16 cellular contexts compared by ENCODE assay signal in genomic region chr3:134802428-134803050, GRCh38. TPM values are rescaled to one million over a fixed set of nuclear protein-coding genes. Genes with fewer than 3 reads are reported as not detected.
DNase-seq lines count a peak whose midpoint lies in the region; ATAC-seq, FAIRE-seq and TF ChIP-seq lines count a peak whose summit lies in the region.
"Had no signal": no experiment of that assay in that cellular context is flagged by ENCODE, and none has a peak within 500 bp of the region (broad histone marks: within the 10 kb centered on the region; RNA-seq: fewer than 3 reads in every experiment).

No MANE protein-coding gene starts in this region.

- no peak for TF ChIP-seq CTCF in bronchial epithelial cell (IDR thresholded peaks at IDR 0.05; ENCODE audit: insufficient read depth, low read length, severe bottlenecking)
- no peak for TF ChIP-seq CTCF in HepG2 (CRISPR knock-in tag; IDR thresholded peaks at IDR 0.05)

- POLR2A ChIA-PET in HepG2 (lab: Yijun Ruan, JAX), result no interaction called here

- H4K20me1 ChIP-seq in HepG2 (ENCODE audit: insufficient read depth, low read length), result no peaks in the 10 kb centered on the region

- CTCF ChIA-PET in HepG2 (lab: Yijun Ruan, JAX; ENCODE audit: low intra/inter-chr PET ratio, low total read pairs), result no interaction called here

- peak; percentile 15 to 25 for ATAC-seq in activated CD4-positive, CD25-positive, alpha-beta regulatory T cell treated with anti-CD3 and anti-CD28 coated beads, Interleukin-2, amount 50 U/mL, for 24 hours
- ATAC-seq in GM19463 (IDR thresholded peaks at IDR 0.05; ENCODE audit: unreplicated experiment) (peak; percentile 4), HG03045 (IDR thresholded peaks at IDR 0.05; ENCODE audit: unreplicated experiment) (peak; percentile 15), HepG2 (no peak), HG03442 (IDR thresholded peaks at IDR 0.05; ENCODE audit: unreplicated experiment) (no peak)
- ATAC-seq: heart left ventricle had no signal

- H3K79me2 ChIP-seq in HepG2 (ENCODE audit: insufficient read depth, low read length), result no peaks in the 10 kb centered on the region

- 10% methylated on average over 2 of the region's 2 CpGs for WGBS in HepG2 (ENCODE audit: low lambda C conversion rate)

- H3K4me1 ChIP-seq in HepG2 (ENCODE audit: insufficient read depth, low read length), result no peaks in the 10 kb centered on the region

- no peak overlapping the region for H3K9ac ChIP-seq in HepG2 (ENCODE audit: insufficient read depth, low read depth, low read length)

- no peak overlapping the region for H3K4me3 ChIP-seq in bronchial epithelial cell (ENCODE audit: low read depth, low read length)
- H3K4me3 ChIP-seq in HepG2 (replicated peaks in 1 of 3; ENCODE audit: insufficient read depth in 1 of 3, low read depth in 2 of 3, low read length in 3 of 3), result no peak overlapping the region
- H3K4me3 ChIP-seq: heart left ventricle, ovary, suprapubic skin had no signal

- no peak overlapping the region for H3K27ac ChIP-seq in HepG2 (ENCODE audit: extremely low read length, insufficient read depth, low read length)
- H3K27ac ChIP-seq: heart left ventricle, HL-60, ovary, suprapubic skin had no signal

- TF ChIP-seq EP300 in HepG2 (IDR thresholded peaks at IDR 0.05; ENCODE audit: low read depth in 2 of 2, low read length in 2 of 2) (no peak), HepG2 (CRISPR knock-in tag; IDR thresholded peaks at IDR 0.05; ENCODE audit: borderline replicate concordance) (no peak)

- no peak overlapping the region for H2AFZ ChIP-seq in HepG2 (ENCODE audit: low read length)

- intact Hi-C loops in HepG2 (cut with micrococcal nuclease; ENCODE audit: unreplicated experiment), result no loop called here

- H3K27me3 ChIP-seq in bronchial epithelial cell (ENCODE audit: control insufficient read depth, insufficient read depth, low read length) (peaks cover 6% of the 10 kb centered on the region), HepG2 (ENCODE audit: control insufficient read depth in 1 of 2, insufficient read depth in 2 of 2, low read length in 2 of 2) (peaks cover 1 to 9% of the 10 kb centered on the region in 2 experiments; a peak in 2 of 5 replicates)
- H3K27me3 ChIP-seq: ovary had no signal

- FAIRE-seq in bronchial epithelial cell (lab: Jason Lieb, UNC) (peak; percentile 23), HepG2 (lab: Jason Lieb, UNC) (no peak)

- TF ChIP-seq POLR2A in HepG2 (IDR thresholded peaks at IDR 0.05; ENCODE audit: insufficient read depth in 1 of 2, low read depth in 2 of 2, low read length in 2 of 2), result no peak

- H3K4me2 ChIP-seq in HepG2 (ENCODE audit: low read depth, low read length), result no peak overlapping the region

- no TSS peak for BruUV-seq in HepG2 (replicated peaks; lab: Mats Ljungman, UMichigan)

- no peak for DNase-seq in activated CD4-positive, CD25-positive, alpha-beta regulatory T cell (lab: John Stamatoyannopoulos, UW)
- DNase-seq in bronchial epithelial cell (ENCODE audit: low read depth), result no peak
- no peak for DNase-seq in NCI-H446 (lab: John Stamatoyannopoulos, UW)
- no peak for DNase-seq in HepG2 (ENCODE audit: low spot score)
- DNase-seq: COR-L47, erythroblast, heart left ventricle, NCI-H187, ovary, T1000 had no signal

- in situ Hi-C loops in HepG2 (cut with HindIII; ENCODE audit: extremely low pct_ligation_motif_present, low pct_unique_long_range_greater_than_20kb), result no loop called here

- H3K36me3 ChIP-seq in bronchial epithelial cell (ENCODE audit: control insufficient read depth, insufficient read depth, low read length) (no peaks in the 10 kb centered on the region), HepG2 (replicated peaks in 1 of 2; ENCODE audit: control insufficient read depth in 1 of 2, insufficient read depth in 2 of 2, low read length in 2 of 2) (no peaks in the 10 kb centered on the region)
- H3K36me3 ChIP-seq: heart left ventricle, ovary, suprapubic skin had no signal

- H3K9me3 ChIP-seq in HepG2 (ENCODE audit: low read length), result no peaks in the 10 kb centered on the region
- H3K9me3 ChIP-seq: heart left ventricle, ovary, suprapubic skin had no signal

- TF ChIP-seq RAD21 in HepG2 (CRISPR knock-in tag; IDR thresholded peaks at IDR 0.05), result no peak

TF ChIP-seq in HepG2, 621 proteins besides CTCF, POLR2A, EP300 and RAD21:
- TF ChIP-seq ZBTB37 (CRISPR knock-in tag; IDR thresholded peaks at IDR 0.05) (no peak), MBNL3 (CRISPR knock-in tag; conservative IDR thresholded peaks at IDR 0.05) (no peak), ZNF772 (CRISPR knock-in tag; IDR thresholded peaks at IDR 0.05) (no peak), ZNF652 (CRISPR knock-in tag; IDR thresholded peaks at IDR 0.05; ENCODE audit: borderline replicate concordance, low read depth) (no peak), CEBPB (IDR thresholded peaks at IDR 0.05; ENCODE audit: borderline replicate concordance, low read depth, low read length) (no peak), ZMYM2 (CRISPR knock-in tag; IDR thresholded peaks at IDR 0.05) (no peak), MEIS1 (CRISPR knock-in tag; IDR thresholded peaks at IDR 0.05; ENCODE audit: borderline replicate concordance) (no peak)

RNA-seq across cellular contexts. Expression of gene EPHB1, which starts 7.5 kb away (rescaled TPM):
- total RNA-seq in bronchial epithelial cell (under 0.01 TPM in 1 of 2 replicates, not detected in the other), HepG2 (2016; rRNA removed; fragmentation: Illumina TruSeq; extraction: Trizol) (0.07 TPM in 1 of 2 replicates, not detected in the other)
- 0.20 and 0.26 TPM in 2 replicates for total RNA-seq in HepG2 (2016; cell fraction: cytosol; rRNA removed; fragmentation: Illumina TruSeq; extraction: Trizol; ENCODE audit: low read depth)
- total RNA-seq in HepG2 (2016; cell fraction: insoluble cytoplasmic fraction; rRNA removed; fragmentation: Illumina TruSeq; extraction: Trizol), result 0.04 and 0.06 TPM in 2 replicates
- 0.03 TPM in 1 of 2 replicates, not detected in the other for total RNA-seq in HepG2 (2016; cell fraction: membrane; rRNA removed; fragmentation: Illumina TruSeq; extraction: Trizol)
- total RNA-seq in HepG2 (2016; cell fraction: nucleus; rRNA removed; fragmentation: Illumina TruSeq; extraction: Trizol), result 0.37 and 0.44 TPM in 2 replicates
- polyA plus RNA-seq in HepG2 (2011; rRNA removed), result 0.13 and 0.21 TPM in 2 replicates
- polyA plus RNA-seq in HepG2 (2011; cell fraction: cytosol; rRNA removed), result 0.05 and 0.09 TPM in 2 replicates
- 0.10 and 0.43 TPM in 2 replicates for polyA plus RNA-seq in HepG2 (2011; cell fraction: nucleus; rRNA removed)
- polyA plus RNA-seq in HepG2 (2012), result 0.04 and 0.13 TPM in 2 replicates
- 0.02 TPM in 1 of 2 replicates, not detected in the other for polyA plus RNA-seq in HepG2 (2016; cell fraction: cytosol; fragmentation: Illumina TruSeq; extraction: Trizol; ENCODE audit: low read depth)
- polyA plus RNA-seq in HepG2 (2016; cell fraction: insoluble cytoplasmic fraction; fragmentation: Illumina TruSeq; extraction: Trizol; ENCODE audit: low read depth), result 0.21 and 0.39 TPM in 2 replicates
- 0.07 TPM in 1 of 2 replicates, not detected in the other for polyA plus RNA-seq in HepG2 (2016; cell fraction: membrane; fragmentation: Illumina TruSeq; extraction: Trizol; ENCODE audit: low read depth)
- 0.12 and 0.25 TPM in 2 replicates for polyA plus RNA-seq in HepG2 (2016; cell fraction: nucleus; fragmentation: Illumina TruSeq; extraction: Trizol; ENCODE audit: insufficient read depth, low read depth)
- 0.42 and 1.1 TPM in 2 replicates for polyA minus RNA-seq in HepG2 (2011; rRNA and poly(A)+ RNA removed; ENCODE audit: low replicate concordance)
- polyA minus RNA-seq in HepG2 (2011; cell fraction: cytosol; rRNA and poly(A)+ RNA removed), result not detected in 2 replicates
- 0.87 and 3.0 TPM in 2 replicates for polyA minus RNA-seq in HepG2 (2011; cell fraction: nucleus; rRNA and poly(A)+ RNA removed)

Comparison
In these comparisons a context has a peak if more than half of its experiments do, and no peak if none do; other contexts are left out.
1. ATAC-seq: peak in activated CD4-positive, CD25-positive, alpha-beta regulatory T cell treated with anti-CD3 and anti-CD28 coated beads, Interleukin-2, amount 50 U/mL, for 24 hours (2 of 2), GM19463 (single experiment) and HG03045 (single experiment); none in HepG2 (single experiment) and HG03442 (single experiment).